ENCODE assay signal across 1 cellular context in genomic region chr17:80101160-80101945, GRCh38.
TF ChIP-seq lines count a peak whose summit lies in the region.

GAA (plus strand) TSS chr17:80101581; CDS start chr17:80104587, 3,006 bp downstream.

TF ChIP-seq in K562, 482 proteins besides CTCF, POLR2A, EP300 and RAD21 (continued from another document):
- TF ChIP-seq GATAD2A (IDR thresholded peaks at IDR 0.05) (peak; percentile 16; the same call in 1 of the 2 replicates), E2F4 (CRISPR knock-in tag; IDR thresholded peaks at IDR 0.05; ENCODE audit: low read depth) (no peak), ZNF445 (CRISPR knock-in tag; IDR thresholded peaks at IDR 0.05; ENCODE audit: low read depth) (no peak), CHD4 (IDR thresholded peaks at IDR 0.05; ENCODE audit: insufficient read depth, insufficient replicate concordance, low read depth, low read length, poor library complexity, severe bottlenecking) (no peak), NONO (IDR thresholded peaks at IDR 0.05; ENCODE audit: low read depth in 2 of 2, low read length in 1 of 2) (peak; percentile 83 to 91), COPS2 (conservative IDR thresholded peaks at IDR 0.05) (no peak), WHSC1 (IDR thresholded peaks at IDR 0.05; ENCODE audit: low read length) (no peak), ZNF740 (CRISPR knock-in tag; IDR thresholded peaks at IDR 0.05) (0 out of 2 replicates have a peak, but pooled peaks have one; percentile 19), ZNF740 (tag; IDR thresholded peaks at IDR 0.05) (no peak), ZNF75A (CRISPR knock-in tag; IDR thresholded peaks at IDR 0.05) (no peak), TCF7 (IDR thresholded peaks at IDR 0.05; ENCODE audit: borderline replicate concordance) (no peak), ATF4 (CRISPR knock-in tag; IDR thresholded peaks at IDR 0.05) (no peak), ZNF41 (CRISPR knock-in tag; conservative IDR thresholded peaks at IDR 0.05) (0 out of 2 replicates have a peak, but pooled peaks have one; percentile 53), ZNF175 (CRISPR knock-in tag; IDR thresholded peaks at IDR 0.05; ENCODE audit: low read depth) (peak; percentile 47; the same call in 1 of the 2 replicates), CHAMP1 (IDR thresholded peaks at IDR 0.05) (no peak), ZC3H11A (IDR thresholded peaks at IDR 0.05; ENCODE audit: low read depth, low read length) (no peak), POLR2B (IDR thresholded peaks at IDR 0.05; ENCODE audit: low read depth, partially characterized antibody) (no peak), ZNF232 (CRISPR knock-in tag; IDR thresholded peaks at IDR 0.05) (no peak), HMG20A (CRISPR knock-in tag; conservative IDR thresholded peaks at IDR 0.05) (no peak), ZNF23 (CRISPR knock-in tag; IDR thresholded peaks at IDR 0.05) (no peak), RBM17 (IDR thresholded peaks at IDR 0.05; ENCODE audit: borderline replicate concordance, low read depth, low read length) (no peak), BHLHE40 (IDR thresholded peaks at IDR 0.05; ENCODE audit: low read length) (peak; percentile 93), ZNF184 (CRISPR knock-in tag; IDR thresholded peaks at IDR 0.05) (no peak), KDM4B (IDR thresholded peaks at IDR 0.05; ENCODE audit: borderline replicate concordance in 2 of 2, low read depth in 1 of 2) (no peak), HMG20B (CRISPR knock-in tag; IDR thresholded peaks at IDR 0.05) (no peak), ZNF263 (CRISPR knock-in tag; IDR thresholded peaks at IDR 0.05; ENCODE audit: borderline replicate concordance) (peak; percentile 76; the same call in 1 of the 2 replicates), ZBTB11 (CRISPR knock-in tag; IDR thresholded peaks at IDR 0.05) (no peak; a peak in 1 of 6 replicates)
